ENCODE assay signal across 9 cellular contexts in genomic region chr5:148972958-148973357, GRCh38.
DNase-seq lines count a peak whose midpoint lies in the region; ATAC-seq, FAIRE-seq and TF ChIP-seq lines count a peak whose summit lies in the region.
"Had no signal": no experiment of that assay in that cellular context is flagged by ENCODE, and none has a peak within 500 bp of the region (broad histone marks: within the 10 kb centered on the region; RNA-seq: fewer than 3 reads in every experiment).

No MANE protein-coding gene starts in this region.

- H2BK5ac ChIP-seq in neuronal stem cell (ENCODE audit: low read length), result no peak overlapping the region

- H3K4me2 ChIP-seq in parathyroid adenoma (ENCODE audit: low read length), result no peak overlapping the region
- H3K4me2 ChIP-seq in neuronal stem cell (ENCODE audit: insufficient read depth, low read length, poor library complexity, severe bottlenecking), result no peak overlapping the region

- no peak overlapping the region for H3K14ac ChIP-seq in neuronal stem cell (ENCODE audit: low read length)

- no peak overlapping the region for H4K91ac ChIP-seq in neuronal stem cell (ENCODE audit: low read depth, low read length, poor library complexity)

- H4K8ac ChIP-seq in neuronal stem cell (ENCODE audit: low read depth, low read length), result no peak overlapping the region

- FAIRE-seq in RCC 7860 (lab: Jason Lieb, UNC), result peak; percentile 82

- H2BK12ac ChIP-seq in neuronal stem cell (ENCODE audit: low read length), result no peak overlapping the region

- H3K79me2 ChIP-seq in parathyroid adenoma, result no peaks in the 10 kb centered on the region

- no CpG with 5 or more reads among the region's 6 CpGs for WGBS in neuronal stem cell (ENCODE audit: extremely low coverage in 2 of 2, insufficient read length in 2 of 2, insufficient replicate concordance in 1 of 2), 2 donors

- H3K18ac ChIP-seq in neuronal stem cell (ENCODE audit: low read length), result no peak overlapping the region

- H3K4me1 ChIP-seq in parathyroid adenoma, result peaks cover 46% of the 10 kb centered on the region
- peaks cover 0 to 9% of the 10 kb centered on the region in 2 donors for H3K4me1 ChIP-seq in neuronal stem cell (ENCODE audit: control insufficient read depth in 2 of 2, insufficient read depth in 1 of 2, low read depth in 1 of 2, low read length in 2 of 2)

- POLR2A ChIA-PET in BJ (lab: Charles Lee), result no interaction called here

- H2AFZ ChIP-seq in parathyroid adenoma (peak overlapping the region; percentile 56), neuronal stem cell (ENCODE audit: low read length) (no peak overlapping the region)

- H3K9me3 ChIP-seq in parathyroid adenoma (ENCODE audit: control insufficient read depth, low read length) (no peaks in the 10 kb centered on the region), neuronal stem cell (replicated peaks in 1 of 2; ENCODE audit: control insufficient read depth in 2 of 2, insufficient read depth in 1 of 2, low read depth in 1 of 2, low read length in 2 of 2) (no peaks in the 10 kb centered on the region)

- H2BK15ac ChIP-seq in neuronal stem cell (ENCODE audit: low read length), result no peak overlapping the region

- CTCF ChIA-PET in BJ (lab: Yijun Ruan, JAX), result interaction anchor here (1.6 kb wide), 1 partner anchor 15 kb away, joined by 6 read pairs; no protein-coding TSS in a partner anchor

- no peak overlapping the region for H3K4ac ChIP-seq in neuronal stem cell (ENCODE audit: low read length)

- H3K23ac ChIP-seq in neuronal stem cell (ENCODE audit: low read depth, low read length, poor library complexity), result no peak overlapping the region

- TF ChIP-seq CTCF in BJ (IDR thresholded peaks at IDR 0.05; ENCODE audit: insufficient read depth, low read depth, low read length) (0 out of 2 replicates have a peak, but pooled peaks have one; percentile 4), parathyroid adenoma (IDR thresholded peaks at IDR 0.05) (no peak)

- H3K4me3 ChIP-seq in BJ (ENCODE audit: low read depth, low read length), result no peak overlapping the region
- no peak overlapping the region for H3K4me3 ChIP-seq in parathyroid adenoma (ENCODE audit: low read depth, low read length)
- no peak overlapping the region for H3K4me3 ChIP-seq in neuronal stem cell (ENCODE audit: low read length in 2 of 2)

- ATAC-seq in GM18858 (IDR thresholded peaks at IDR 0.05; ENCODE audit: unreplicated experiment) (no peak), GM19395 (IDR thresholded peaks at IDR 0.05; ENCODE audit: unreplicated experiment) (no peak)

- H3K27me3 ChIP-seq in BJ (ENCODE audit: control insufficient read depth, insufficient read depth, low read length) (no peaks in the 10 kb centered on the region), parathyroid adenoma (ENCODE audit: control insufficient read depth, insufficient read depth, low read length) (no peaks in the 10 kb centered on the region), neuronal stem cell (ENCODE audit: control insufficient read depth in 3 of 3, insufficient read depth in 3 of 3, low read depth in 1 of 3, low read length in 3 of 3) (no peaks in the 10 kb centered on the region)

- DNase-seq in BJ (ENCODE audit: low read depth) (peak; percentile 57), RCC 7860 (ENCODE audit: low spot score) (peak; percentile 85), fibroblast of peridontal ligament (ENCODE audit: extremely low read depth) (peak; percentile 82), NOMO-1 (lab: John Stamatoyannopoulos, UW; ENCODE audit: unreplicated experiment in 2 of 2) (no peak), neuronal stem cell (ENCODE audit: low spot score) (no peak)
- DNase-seq: immature natural killer cell had no signal

- H2AK5ac ChIP-seq in neuronal stem cell (ENCODE audit: low read depth, low read length), result no peak overlapping the region

- H3K79me1 ChIP-seq in neuronal stem cell (ENCODE audit: low read depth, low read length), result no peaks in the 10 kb centered on the region

- H3K27ac ChIP-seq in parathyroid adenoma, result peak overlapping the region; percentile 34
- H3K27ac ChIP-seq in neuronal stem cell (replicated peaks; ENCODE audit: low read length), result no peak overlapping the region

- no peak overlapping the region for H2BK120ac ChIP-seq in neuronal stem cell (ENCODE audit: low read depth, low read length)

- H3K9ac ChIP-seq in parathyroid adenoma, result no peak overlapping the region
- H3K9ac ChIP-seq in neuronal stem cell (ENCODE audit: low read depth, low read length, poor library complexity), result no peak overlapping the region

- H3K36me3 ChIP-seq in BJ (ENCODE audit: control insufficient read depth, insufficient read depth, low read length), result no peaks in the 10 kb centered on the region
- no peaks in the 10 kb centered on the region for H3K36me3 ChIP-seq in parathyroid adenoma (ENCODE audit: control insufficient read depth, insufficient read depth, low read length)
- H3K36me3 ChIP-seq in neuronal stem cell (replicated peaks in 1 of 2; ENCODE audit: control insufficient read depth in 2 of 2, insufficient read depth in 2 of 2, low read length in 2 of 2), result no peaks in the 10 kb centered on the region

Comparison
In these comparisons a context has a peak if more than half of its experiments do, and no peak if none do; other contexts are left out.
1. DNase-seq: peak in BJ (single experiment), RCC 7860 (single experiment) and fibroblast of peridontal ligament (single experiment); none in NOMO-1 (0 of 2) and neuronal stem cell (single experiment).